Comparison of ENCODE assay signal across 1 cellular context in the genomic region with DNA sequence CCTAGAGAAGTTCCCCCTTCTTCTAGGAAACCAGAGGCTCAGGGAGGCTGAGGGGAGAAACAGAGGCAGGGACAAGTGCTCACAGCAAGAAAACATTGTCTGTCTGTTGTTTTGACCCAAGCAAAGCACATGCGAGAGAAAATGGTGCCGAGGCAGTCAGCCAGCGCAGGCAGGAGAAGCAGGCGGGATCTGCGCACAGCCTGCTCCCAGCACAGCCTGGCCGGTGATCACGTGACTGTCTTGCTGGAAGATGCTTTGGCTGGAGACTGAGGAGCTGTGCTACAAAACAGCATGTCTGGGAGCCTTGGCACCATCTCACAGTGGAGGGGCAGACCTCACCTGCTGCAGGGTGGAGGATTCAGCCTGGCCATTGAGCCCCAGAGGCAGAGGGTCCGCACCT.
TF ChIP-seq lines count a peak whose summit lies in the region.

No MANE protein-coding gene starts in this region.

TF ChIP-seq in K562, 482 proteins besides CTCF, POLR2A, EP300 and RAD21 (continued from another document):
- TF ChIP-seq BRD9 (IDR thresholded peaks at IDR 0.05; ENCODE audit: low read depth, partially characterized antibody), result no peak
- peak; percentile 85 for TF ChIP-seq RAD51 (IDR thresholded peaks at IDR 0.05; ENCODE audit: borderline replicate concordance, low read depth)
- no peak for TF ChIP-seq POLR2AphosphoS2 (IDR thresholded peaks at IDR 0.05; ENCODE audit: low read length)
- TF ChIP-seq STAT5B (CRISPR knock-in tag; IDR thresholded peaks at IDR 0.05), result no peak
